ENCODE assay signal across 1 cellular context in the genomic region with DNA sequence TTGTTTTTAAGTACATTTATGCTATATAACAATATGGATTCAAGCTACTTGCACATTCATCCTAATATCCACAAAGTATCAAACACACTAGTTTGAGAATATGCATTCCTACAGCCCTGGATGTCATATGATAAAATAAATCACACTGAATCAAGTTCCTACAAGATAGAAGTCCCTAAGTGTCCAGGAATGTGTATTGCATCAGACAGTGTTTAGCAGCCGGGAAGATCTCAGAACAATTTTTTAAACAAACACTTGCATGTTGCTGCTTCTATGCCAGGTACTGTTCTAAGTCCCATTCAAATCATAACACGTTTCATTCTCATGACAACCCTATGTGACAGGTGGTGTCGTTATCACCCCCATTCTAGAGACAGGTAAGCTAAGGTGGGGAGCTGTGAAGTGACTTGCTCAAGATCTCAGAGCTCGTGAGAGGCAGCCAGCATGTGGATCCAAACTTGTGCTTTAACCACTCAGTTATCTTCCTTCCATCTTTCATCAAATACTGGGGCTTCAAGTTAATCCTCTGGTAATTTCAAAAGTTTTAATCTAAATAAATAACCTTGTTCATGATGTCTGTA.
TF ChIP-seq lines count a peak whose summit lies in the region.

No MANE protein-coding gene starts in this region.

TF ChIP-seq in SK-N-SH treated with all-trans-retinoic acid at 6 μM for 48 hours, 23 proteins besides CTCF, POLR2A, EP300 and RAD21 (continued from another document):
- no peak for TF ChIP-seq CSDC2 (CRISPR knock-in tag; IDR thresholded peaks at IDR 0.05)
- no peak for TF ChIP-seq TCF4 (CRISPR knock-in tag; IDR thresholded peaks at IDR 0.05; ENCODE audit: borderline replicate concordance)
- TF ChIP-seq, protein P1, sequence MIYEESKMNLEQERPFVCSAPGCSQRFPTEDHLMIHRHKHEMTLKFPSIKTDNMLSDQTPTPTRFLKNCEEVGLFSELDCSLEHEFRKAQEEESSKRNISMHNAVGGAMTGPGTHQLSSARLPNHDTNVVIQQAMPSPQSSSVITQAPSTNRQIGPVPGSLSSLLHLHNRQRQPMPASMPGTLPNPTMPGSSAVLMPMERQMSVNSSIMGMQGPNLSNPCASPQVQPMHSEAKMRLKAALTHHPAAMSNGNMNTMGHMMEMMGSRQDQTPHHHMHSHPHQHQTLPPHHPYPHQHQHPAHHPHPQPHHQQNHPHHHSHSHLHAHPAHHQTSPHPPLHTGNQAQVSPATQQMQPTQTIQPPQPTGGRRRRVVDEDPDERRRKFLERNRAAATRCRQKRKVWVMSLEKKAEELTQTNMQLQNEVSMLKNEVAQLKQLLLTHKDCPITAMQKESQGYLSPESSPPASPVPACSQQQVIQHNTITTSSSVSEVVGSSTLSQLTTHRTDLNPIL (CRISPR knock-in tag; IDR thresholded peaks at IDR 0.05; ENCODE audit: low read depth) = no peak
- TF ChIP-seq OSR1 (CRISPR knock-in tag; IDR thresholded peaks at IDR 0.05) = no peak
- TF ChIP-seq PPARA (CRISPR knock-in tag; IDR thresholded peaks at IDR 0.05; ENCODE audit: borderline replicate concordance) = no peak
